In the genomic region with DNA sequence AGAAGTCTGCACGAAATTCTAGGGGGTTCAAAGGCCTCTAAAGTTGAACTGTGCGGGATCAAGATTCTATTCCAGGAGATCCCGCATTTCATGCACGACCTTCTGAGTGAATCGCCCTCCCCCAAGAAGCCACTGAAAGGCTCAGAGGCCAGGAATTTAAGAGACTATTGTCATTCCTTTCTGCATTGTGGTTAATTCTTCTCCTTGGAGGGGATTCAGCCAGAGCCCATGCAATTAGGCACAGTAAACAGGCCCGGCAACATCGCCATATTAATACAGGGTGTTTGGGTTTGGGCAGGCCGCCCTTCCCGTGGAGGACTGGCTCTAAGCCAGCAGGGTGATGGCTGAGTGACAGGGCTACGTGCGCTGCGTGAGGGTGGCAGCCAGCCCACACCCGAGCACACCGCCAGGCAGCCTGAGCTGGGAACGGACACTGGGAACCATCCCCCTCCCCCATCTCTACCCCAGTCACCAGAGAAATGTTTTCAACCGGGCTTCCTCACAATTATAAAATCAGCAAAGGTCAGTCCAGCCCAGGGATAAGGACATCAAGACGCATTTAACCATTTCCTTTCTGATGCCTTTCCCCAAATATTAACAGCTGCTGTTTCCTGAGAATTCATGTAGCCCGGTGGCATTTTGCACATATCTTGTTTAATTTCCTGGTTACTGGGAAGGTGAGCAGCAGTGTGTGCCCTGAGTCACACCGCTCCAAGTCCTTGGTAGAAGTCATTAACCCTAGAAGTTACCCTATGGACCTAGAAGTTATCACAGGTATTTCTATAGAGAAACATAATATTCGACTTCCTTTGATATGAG, we compare ENCODE assay signal across 1 cellular context.
A peak's percentile ranks its signal among the peaks of the same experiment; 100 is the strongest.
TF ChIP-seq lines count a peak whose summit lies in the region.

No MANE protein-coding gene starts in this region.

TF ChIP-seq in HepG2, 621 proteins besides CTCF, POLR2A, EP300 and RAD21 (continued from another document and continues in another):
- TF ChIP-seq, protein P1, sequence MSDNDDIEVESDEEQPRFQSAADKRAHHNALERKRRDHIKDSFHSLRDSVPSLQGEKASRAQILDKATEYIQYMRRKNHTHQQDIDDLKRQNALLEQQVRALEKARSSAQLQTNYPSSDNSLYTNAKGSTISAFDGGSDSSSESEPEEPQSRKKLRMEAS (IDR thresholded peaks at IDR 0.05): peak; percentile 76
- TF ChIP-seq ZNF33A (CRISPR knock-in tag; IDR thresholded peaks at IDR 0.05; ENCODE audit: borderline replicate concordance) (no peak), TEAD3 (CRISPR knock-in tag; optimal IDR thresholded peaks at IDR 0.05; ENCODE audit: borderline replicate concordance) (no peak), ZBTB7A (CRISPR knock-in tag; IDR thresholded peaks at IDR 0.05) (no peak), SRY (CRISPR knock-in tag; IDR thresholded peaks at IDR 0.05) (no peak), ZMYM2 (CRISPR knock-in tag; IDR thresholded peaks at IDR 0.05) (no peak), NR2F6 (IDR thresholded peaks at IDR 0.05) (peak; percentile 25; the same call in 1 of the 2 replicates), NR2F6 (CRISPR knock-in tag; IDR thresholded peaks at IDR 0.05) (no peak), ZNF572 (CRISPR knock-in tag; IDR thresholded peaks at IDR 0.05) (no peak), ISX (CRISPR knock-in tag; conservative IDR thresholded peaks at IDR 0.05) (no peak), ZNF781 (CRISPR knock-in tag; IDR thresholded peaks at IDR 0.05; ENCODE audit: borderline replicate concordance, not compliant biosample characterization) (no peak), ZSCAN30 (CRISPR knock-in tag; IDR thresholded peaks at IDR 0.05) (no peak), FOXA3 (CRISPR knock-in tag; IDR thresholded peaks at IDR 0.05) (peak; percentile 26; the same call in 1 of the 2 replicates), DR1 (CRISPR knock-in tag; IDR thresholded peaks at IDR 0.05) (no peak), ZNF501 (CRISPR knock-in tag; IDR thresholded peaks at IDR 0.05) (peak; percentile 54), MLLT10 (CRISPR knock-in tag; IDR thresholded peaks at IDR 0.05) (no peak), SNAPC2 (CRISPR knock-in tag; IDR thresholded peaks at IDR 0.05) (no peak), ZNF343 (CRISPR knock-in tag; IDR thresholded peaks at IDR 0.05) (no peak), HNRNPK (IDR thresholded peaks at IDR 0.05; ENCODE audit: low read depth, low read length, poor library complexity, severe bottlenecking) (no peak), KAT8 (CRISPR knock-in tag; IDR thresholded peaks at IDR 0.05) (no peak; the same call in 1 of the 2 replicates), SAP130 (CRISPR knock-in tag; IDR thresholded peaks at IDR 0.05; ENCODE audit: low read depth) (peak; percentile 41; the same call in 1 of the 2 replicates), ZFP37 (CRISPR knock-in tag; IDR thresholded peaks at IDR 0.05; ENCODE audit: borderline replicate concordance) (0 out of 2 replicates have a peak, but pooled peaks have one; percentile 76), ZNF446 (CRISPR knock-in tag; IDR thresholded peaks at IDR 0.05) (no peak), FOXK1 (CRISPR knock-in tag; IDR thresholded peaks at IDR 0.05; ENCODE audit: borderline replicate concordance, low read depth) (no peak)
- TF ChIP-seq, protein P2, sequence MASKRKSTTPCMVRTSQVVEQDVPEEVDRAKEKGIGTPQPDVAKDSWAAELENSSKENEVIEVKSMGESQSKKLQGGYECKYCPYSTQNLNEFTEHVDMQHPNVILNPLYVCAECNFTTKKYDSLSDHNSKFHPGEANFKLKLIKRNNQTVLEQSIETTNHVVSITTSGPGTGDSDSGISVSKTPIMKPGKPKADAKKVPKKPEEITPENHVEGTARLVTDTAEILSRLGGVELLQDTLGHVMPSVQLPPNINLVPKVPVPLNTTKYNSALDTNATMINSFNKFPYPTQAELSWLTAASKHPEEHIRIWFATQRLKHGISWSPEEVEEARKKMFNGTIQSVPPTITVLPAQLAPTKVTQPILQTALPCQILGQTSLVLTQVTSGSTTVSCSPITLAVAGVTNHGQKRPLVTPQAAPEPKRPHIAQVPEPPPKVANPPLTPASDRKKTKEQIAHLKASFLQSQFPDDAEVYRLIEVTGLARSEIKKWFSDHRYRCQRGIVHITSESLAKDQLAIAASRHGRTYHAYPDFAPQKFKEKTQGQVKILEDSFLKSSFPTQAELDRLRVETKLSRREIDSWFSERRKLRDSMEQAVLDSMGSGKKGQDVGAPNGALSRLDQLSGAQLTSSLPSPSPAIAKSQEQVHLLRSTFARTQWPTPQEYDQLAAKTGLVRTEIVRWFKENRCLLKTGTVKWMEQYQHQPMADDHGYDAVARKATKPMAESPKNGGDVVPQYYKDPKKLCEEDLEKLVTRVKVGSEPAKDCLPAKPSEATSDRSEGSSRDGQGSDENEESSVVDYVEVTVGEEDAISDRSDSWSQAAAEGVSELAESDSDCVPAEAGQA (IDR thresholded peaks at IDR 0.05; ENCODE audit: low read depth): no peak
- TF ChIP-seq, protein P2 (CRISPR knock-in tag; IDR thresholded peaks at IDR 0.05; ENCODE audit: borderline replicate concordance): no peak
- TF ChIP-seq, protein P3, sequence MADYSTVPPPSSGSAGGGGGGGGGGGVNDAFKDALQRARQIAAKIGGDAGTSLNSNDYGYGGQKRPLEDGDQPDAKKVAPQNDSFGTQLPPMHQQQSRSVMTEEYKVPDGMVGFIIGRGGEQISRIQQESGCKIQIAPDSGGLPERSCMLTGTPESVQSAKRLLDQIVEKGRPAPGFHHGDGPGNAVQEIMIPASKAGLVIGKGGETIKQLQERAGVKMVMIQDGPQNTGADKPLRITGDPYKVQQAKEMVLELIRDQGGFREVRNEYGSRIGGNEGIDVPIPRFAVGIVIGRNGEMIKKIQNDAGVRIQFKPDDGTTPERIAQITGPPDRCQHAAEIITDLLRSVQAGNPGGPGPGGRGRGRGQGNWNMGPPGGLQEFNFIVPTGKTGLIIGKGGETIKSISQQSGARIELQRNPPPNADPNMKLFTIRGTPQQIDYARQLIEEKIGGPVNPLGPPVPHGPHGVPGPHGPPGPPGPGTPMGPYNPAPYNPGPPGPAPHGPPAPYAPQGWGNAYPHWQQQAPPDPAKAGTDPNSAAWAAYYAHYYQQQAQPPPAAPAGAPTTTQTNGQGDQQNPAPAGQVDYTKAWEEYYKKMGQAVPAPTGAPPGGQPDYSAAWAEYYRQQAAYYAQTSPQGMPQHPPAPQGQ (CRISPR knock-in tag; IDR thresholded peaks at IDR 0.05; ENCODE audit: borderline replicate concordance): no peak
- TF ChIP-seq, protein P4, sequence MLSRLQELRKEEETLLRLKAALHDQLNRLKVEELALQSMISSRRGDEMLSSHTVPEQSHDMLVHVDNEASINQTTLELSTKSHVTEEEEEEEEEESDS (CRISPR knock-in tag; IDR thresholded peaks at IDR 0.05; ENCODE audit: borderline replicate concordance): 0 out of 2 replicates have a peak, but pooled peaks have one; percentile 64
- TF ChIP-seq, protein P5, sequence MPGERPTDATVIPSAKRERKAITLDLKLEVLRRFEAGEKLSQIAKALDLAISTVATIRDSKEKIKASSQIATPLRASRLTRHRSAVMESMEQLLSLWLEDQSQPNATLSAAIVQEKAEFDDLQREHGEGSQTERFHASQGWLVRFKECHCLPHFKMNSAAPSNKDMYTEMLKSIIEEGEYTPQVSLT (CRISPR knock-in tag; IDR thresholded peaks at IDR 0.05; ENCODE audit: borderline replicate concordance, low read depth): no peak
- TF ChIP-seq, protein P6, sequence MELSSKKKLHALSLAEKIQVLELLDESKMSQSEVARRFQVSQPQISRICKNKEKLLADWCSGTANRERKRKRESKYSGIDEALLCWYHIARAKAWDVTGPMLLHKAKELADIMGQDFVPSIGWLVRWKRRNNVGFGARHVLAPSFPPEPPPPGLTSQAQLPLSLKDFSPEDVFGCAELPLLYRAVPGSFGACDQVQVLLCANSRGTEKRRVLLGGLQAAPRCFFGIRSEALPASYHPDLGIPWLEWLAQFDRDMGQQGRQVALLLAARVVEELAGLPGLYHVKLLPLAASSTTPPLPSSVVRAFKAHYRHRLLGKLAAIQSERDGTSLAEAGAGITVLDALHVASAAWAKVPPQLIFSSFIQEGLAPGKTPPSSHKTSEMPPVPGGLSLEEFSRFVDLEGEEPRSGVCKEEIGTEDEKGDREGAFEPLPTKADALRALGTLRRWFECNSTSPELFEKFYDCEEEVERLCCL (CRISPR knock-in tag; IDR thresholded peaks at IDR 0.05; ENCODE audit: borderline replicate concordance): no peak
- TF ChIP-seq, protein P7, sequence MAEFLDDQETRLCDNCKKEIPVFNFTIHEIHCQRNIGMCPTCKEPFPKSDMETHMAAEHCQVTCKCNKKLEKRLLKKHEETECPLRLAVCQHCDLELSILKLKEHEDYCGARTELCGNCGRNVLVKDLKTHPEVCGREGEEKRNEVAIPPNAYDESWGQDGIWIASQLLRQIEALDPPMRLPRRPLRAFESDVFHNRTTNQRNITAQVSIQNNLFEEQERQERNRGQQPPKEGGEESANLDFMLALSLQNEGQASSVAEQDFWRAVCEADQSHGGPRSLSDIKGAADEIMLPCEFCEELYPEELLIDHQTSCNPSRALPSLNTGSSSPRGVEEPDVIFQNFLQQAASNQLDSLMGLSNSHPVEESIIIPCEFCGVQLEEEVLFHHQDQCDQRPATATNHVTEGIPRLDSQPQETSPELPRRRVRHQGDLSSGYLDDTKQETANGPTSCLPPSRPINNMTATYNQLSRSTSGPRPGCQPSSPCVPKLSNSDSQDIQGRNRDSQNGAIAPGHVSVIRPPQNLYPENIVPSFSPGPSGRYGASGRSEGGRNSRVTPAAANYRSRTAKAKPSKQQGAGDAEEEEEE (CRISPR knock-in tag; IDR thresholded peaks at IDR 0.05; ENCODE audit: borderline replicate concordance): peak; percentile 96
- TF ChIP-seq, protein P8, sequence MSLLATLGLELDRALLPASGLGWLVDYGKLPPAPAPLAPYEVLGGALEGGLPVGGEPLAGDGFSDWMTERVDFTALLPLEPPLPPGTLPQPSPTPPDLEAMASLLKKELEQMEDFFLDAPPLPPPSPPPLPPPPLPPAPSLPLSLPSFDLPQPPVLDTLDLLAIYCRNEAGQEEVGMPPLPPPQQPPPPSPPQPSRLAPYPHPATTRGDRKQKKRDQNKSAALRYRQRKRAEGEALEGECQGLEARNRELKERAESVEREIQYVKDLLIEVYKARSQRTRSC (CRISPR knock-in tag; IDR thresholded peaks at IDR 0.05; ENCODE audit: low read depth): no peak
- TF ChIP-seq, protein P9, sequence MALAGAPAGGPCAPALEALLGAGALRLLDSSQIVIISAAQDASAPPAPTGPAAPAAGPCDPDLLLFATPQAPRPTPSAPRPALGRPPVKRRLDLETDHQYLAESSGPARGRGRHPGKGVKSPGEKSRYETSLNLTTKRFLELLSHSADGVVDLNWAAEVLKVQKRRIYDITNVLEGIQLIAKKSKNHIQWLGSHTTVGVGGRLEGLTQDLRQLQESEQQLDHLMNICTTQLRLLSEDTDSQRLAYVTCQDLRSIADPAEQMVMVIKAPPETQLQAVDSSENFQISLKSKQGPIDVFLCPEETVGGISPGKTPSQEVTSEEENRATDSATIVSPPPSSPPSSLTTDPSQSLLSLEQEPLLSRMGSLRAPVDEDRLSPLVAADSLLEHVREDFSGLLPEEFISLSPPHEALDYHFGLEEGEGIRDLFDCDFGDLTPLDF (CRISPR knock-in tag; IDR thresholded peaks at IDR 0.05): no peak
- TF ChIP-seq, protein P10, sequence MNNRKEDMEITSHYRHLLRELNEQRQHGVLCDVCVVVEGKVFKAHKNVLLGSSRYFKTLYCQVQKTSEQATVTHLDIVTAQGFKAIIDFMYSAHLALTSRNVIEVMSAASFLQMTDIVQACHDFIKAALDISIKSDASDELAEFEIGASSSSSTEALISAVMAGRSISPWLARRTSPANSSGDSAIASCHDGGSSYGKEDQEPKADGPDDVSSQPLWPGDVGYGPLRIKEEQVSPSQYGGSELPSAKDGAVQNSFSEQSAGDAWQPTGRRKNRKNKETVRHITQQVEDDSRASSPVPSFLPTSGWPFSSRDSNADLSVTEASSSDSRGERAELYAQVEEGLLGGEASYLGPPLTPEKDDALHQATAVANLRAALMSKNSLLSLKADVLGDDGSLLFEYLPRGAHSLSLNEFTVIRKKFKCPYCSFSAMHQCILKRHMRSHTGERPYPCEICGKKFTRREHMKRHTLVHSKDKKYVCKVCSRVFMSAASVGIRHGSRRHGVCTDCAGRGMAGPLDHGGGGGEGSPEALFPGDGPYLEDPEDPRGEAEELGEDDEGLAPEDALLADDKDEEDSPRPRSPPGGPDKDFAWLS (CRISPR knock-in tag; IDR thresholded peaks at IDR 0.05; ENCODE audit: borderline replicate concordance): no peak
- TF ChIP-seq, protein P11, sequence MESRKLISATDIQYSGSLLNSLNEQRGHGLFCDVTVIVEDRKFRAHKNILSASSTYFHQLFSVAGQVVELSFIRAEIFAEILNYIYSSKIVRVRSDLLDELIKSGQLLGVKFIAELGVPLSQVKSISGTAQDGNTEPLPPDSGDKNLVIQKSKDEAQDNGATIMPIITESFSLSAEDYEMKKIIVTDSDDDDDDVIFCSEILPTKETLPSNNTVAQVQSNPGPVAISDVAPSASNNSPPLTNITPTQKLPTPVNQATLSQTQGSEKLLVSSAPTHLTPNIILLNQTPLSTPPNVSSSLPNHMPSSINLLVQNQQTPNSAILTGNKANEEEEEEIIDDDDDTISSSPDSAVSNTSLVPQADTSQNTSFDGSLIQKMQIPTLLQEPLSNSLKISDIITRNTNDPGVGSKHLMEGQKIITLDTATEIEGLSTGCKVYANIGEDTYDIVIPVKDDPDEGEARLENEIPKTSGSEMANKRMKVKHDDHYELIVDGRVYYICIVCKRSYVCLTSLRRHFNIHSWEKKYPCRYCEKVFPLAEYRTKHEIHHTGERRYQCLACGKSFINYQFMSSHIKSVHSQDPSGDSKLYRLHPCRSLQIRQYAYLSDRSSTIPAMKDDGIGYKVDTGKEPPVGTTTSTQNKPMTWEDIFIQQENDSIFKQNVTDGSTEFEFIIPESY (CRISPR knock-in tag; IDR thresholded peaks at IDR 0.05): peak; percentile 91
- TF ChIP-seq, protein P12, sequence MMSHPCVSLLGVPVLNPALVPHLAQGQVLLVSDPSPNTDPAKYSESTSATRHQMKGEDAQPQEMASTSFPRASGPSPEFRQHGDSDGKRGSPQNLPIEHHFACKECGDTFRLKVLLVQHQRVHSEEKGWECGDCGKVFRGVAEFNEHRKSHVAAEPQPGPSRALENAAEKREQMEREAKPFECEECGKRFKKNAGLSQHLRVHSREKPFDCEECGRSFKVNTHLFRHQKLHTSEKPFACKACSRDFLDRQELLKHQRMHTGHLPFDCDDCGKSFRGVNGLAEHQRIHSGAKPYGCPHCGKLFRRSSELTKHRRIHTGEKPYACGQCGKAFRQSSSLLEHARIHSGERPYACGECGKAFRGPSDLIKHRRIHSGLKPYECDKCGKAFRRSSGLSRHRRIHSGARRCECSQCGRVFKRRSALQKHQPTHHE (CRISPR knock-in tag; IDR thresholded peaks at IDR 0.05; ENCODE audit: borderline replicate concordance): no peak
